ENCODE assay signal across 20 cellular contexts in genomic region chr12:67014642-67015041, GRCh38.
DNase-seq lines count a peak whose midpoint lies in the region; ATAC-seq, FAIRE-seq and TF ChIP-seq lines count a peak whose summit lies in the region.
"Had no signal": no experiment of that assay in that cellular context is flagged by ENCODE, and none has a peak within 500 bp of the region (broad histone marks: within the 10 kb centered on the region; RNA-seq: fewer than 3 reads in every experiment).

No MANE protein-coding gene starts in this region.

- H3K36me3 ChIP-seq in GM23338 (ENCODE audit: insufficient read depth) (no peaks in the 10 kb centered on the region), small intestine (ENCODE audit: control insufficient read depth in 2 of 2, insufficient read depth in 2 of 2, low read length in 2 of 2) (no peaks in the 10 kb centered on the region)
- H3K36me3 ChIP-seq: BE2C had no signal

- H3K4me1 Mint-ChIP-seq in GM23338 = peaks cover 40% of the 10 kb centered on the region
- H3K4me1 Mint-ChIP-seq: CD4-positive, CD25-positive, alpha-beta regulatory T cell; CD8-positive, alpha-beta memory T cell had no signal

- H3K4me3 ChIP-seq in GM23338 (no peak overlapping the region), small intestine (ENCODE audit: low read depth in 1 of 2, low read length in 2 of 2) (no peak overlapping the region)

- H3K27me3 ChIP-seq in GM23338 (ENCODE audit: insufficient read depth) (no peaks in the 10 kb centered on the region), small intestine (ENCODE audit: control insufficient read depth in 2 of 2, insufficient read depth in 2 of 2, low read length in 2 of 2) (no peaks in the 10 kb centered on the region)
- H3K27me3 ChIP-seq: BE2C had no signal

- H3K4me2 ChIP-seq in GM23338 = peak overlapping the region; percentile 8

- ATAC-seq in GM23338 = no peak
- ATAC-seq: HCT116 had no signal

- H3K27me3 Mint-ChIP-seq in GM23338 (ENCODE audit: insufficient read depth, low read depth, poor library complexity) = peaks cover 5% of the 10 kb centered on the region

- H3K79me2 ChIP-seq in GM23338 (replicated peaks; ENCODE audit: insufficient read depth) = peaks cover 11% of the 10 kb centered on the region; the same call in 1 of the 2 replicates

- FAIRE-seq in colon (lab: Jason Lieb, UNC) (peak; percentile 5), small intestine (lab: Jason Lieb, UNC) (peak; percentile 26)
- FAIRE-seq: G401.6, GM12891, GM18507, HTR-8/SVneo had no signal

- H3K27ac ChIP-seq in GM23338 (ENCODE audit: low read depth) = no peak overlapping the region
- no peak overlapping the region for H3K27ac ChIP-seq in small intestine (ENCODE audit: low read depth in 1 of 2, low read length in 1 of 2)

- no peaks in the 10 kb centered on the region for H3K36me3 Mint-ChIP-seq in GM23338 (ENCODE audit: low read depth)
- H3K36me3 Mint-ChIP-seq: CD4-positive, CD25-positive, alpha-beta regulatory T cell; CD8-positive, alpha-beta memory T cell had no signal

- no peaks in the 10 kb centered on the region for H3K9me3 Mint-ChIP-seq in GM23338
- H3K9me3 Mint-ChIP-seq: CD4-positive, CD25-positive, alpha-beta regulatory T cell had no signal

- 65 to 90% (median 77%) methylated on average over 1 of the region's 1 CpG for WGBS in small intestine, 3 donors

- H3K9me3 ChIP-seq in small intestine (ENCODE audit: control insufficient read depth, low read depth) = no peaks in the 10 kb centered on the region
- H3K9me3 ChIP-seq: BE2C had no signal

- H3K4me1 ChIP-seq in GM23338 (ENCODE audit: insufficient read depth) (peaks cover 34% of the 10 kb centered on the region), small intestine (ENCODE audit: control insufficient read depth in 2 of 2, insufficient read depth in 1 of 2, low read depth in 1 of 2, low read length in 1 of 2) (no peaks in the 10 kb centered on the region)
- H3K4me1 ChIP-seq: BE2C had no signal

- no peaks in the 10 kb centered on the region for H3K9me2 ChIP-seq in GM23338 (ENCODE audit: insufficient read depth)

- no peak for DNase-seq in GM23338 (ENCODE audit: low spot score)
- peak; percentile 23 for DNase-seq in NCI-H146 (lab: John Stamatoyannopoulos, UW)
- DNase-seq in small intestine = no peak
- DNase-seq in glomerular visceral epithelial cell (ENCODE audit: extremely low spot score) = no peak
- DNase-seq in GM13977 (ENCODE audit: low spot score) = no peak
- DNase-seq in amniotic stem cell (lab: John Stamatoyannopoulos, UW) = no peak
- DNase-seq: ACHN; BE2C; C1 segment of cervical spinal cord; CD4-positive, CD25-positive, alpha-beta regulatory T cell; CD8-positive, alpha-beta memory T cell; COR-L47; GOT3; H7 had no signal

- no peak for TF ChIP-seq CTCF in GM23338 (conservative IDR thresholded peaks at IDR 0.05; ENCODE audit: low read depth in 2 of 2)
- no peak for TF ChIP-seq CTCF in GM13977 (IDR thresholded peaks at IDR 0.05; ENCODE audit: extremely low read depth, insufficient read depth, missing control alignments)

- no peak overlapping the region for H3K27ac Mint-ChIP-seq in GM23338
- H3K27ac Mint-ChIP-seq: CD4-positive, CD25-positive, alpha-beta regulatory T cell; CD8-positive, alpha-beta memory T cell had no signal

- H2AFZ ChIP-seq in GM23338 = no peak overlapping the region

- no peaks in the 10 kb centered on the region for H3F3A ChIP-seq in GM23338 (replicated peaks; ENCODE audit: low read depth)

- no peak overlapping the region for H3K4me3 Mint-ChIP-seq in GM23338
- H3K4me3 Mint-ChIP-seq: CD4-positive, CD25-positive, alpha-beta regulatory T cell; CD8-positive, alpha-beta memory T cell had no signal

- H4K20me1 ChIP-seq in GM23338 (replicated peaks; ENCODE audit: insufficient read depth) = no peaks in the 10 kb centered on the region; the same call in 1 of the 2 replicates

- in situ Hi-C loops in GM13977 (cut with MboI; ENCODE audit: low pct_unique_long_range_greater_than_20kb, low sequenced_read_pairs, unreplicated experiment) = no loop called here

TF ChIP-seq in GM23338, 12 proteins besides CTCF, POLR2A, EP300 and RAD21 (continues in another document):
- TF ChIP-seq ZNF114 (CRISPR knock-in tag; IDR thresholded peaks at IDR 0.05) (no peak), EZH2phosphoT487 (IDR thresholded peaks at IDR 0.05; ENCODE audit: unreplicated experiment) (no peak), CREB1 (CRISPR knock-in tag; IDR thresholded peaks at IDR 0.05; ENCODE audit: low read depth) (no peak), EZH2 (IDR thresholded peaks at IDR 0.05; ENCODE audit: low read depth, unreplicated experiment) (no peak), ZNF462 (CRISPR knock-in tag; IDR thresholded peaks at IDR 0.05) (no peak), REST (IDR thresholded peaks at IDR 0.05; ENCODE audit: unreplicated experiment) (no peak)
